17 cellular contexts compared by ENCODE assay signal in the genomic region with DNA sequence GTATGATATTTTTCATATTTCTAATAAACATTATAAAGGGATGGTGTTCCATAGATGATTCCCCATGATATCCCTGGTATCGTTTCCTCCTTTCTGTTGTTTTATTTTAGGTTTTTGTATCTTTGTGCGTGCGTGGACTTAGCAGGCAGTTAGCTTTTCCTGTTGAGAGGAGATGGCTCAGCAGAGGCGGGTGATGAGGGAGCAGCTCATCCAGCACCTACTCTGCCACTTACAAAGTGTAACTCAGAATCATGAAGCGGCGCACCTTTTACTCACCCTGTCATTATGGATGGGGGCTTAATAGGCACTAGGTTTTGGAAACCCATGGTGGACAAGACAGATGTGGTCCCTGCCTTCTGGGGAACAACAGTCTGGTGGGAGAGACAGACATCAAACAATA. TPM values are rescaled to one million over a fixed set of nuclear protein-coding genes. Genes with fewer than 3 reads are reported as not detected.
DNase-seq lines count a peak whose midpoint lies in the region; ATAC-seq and TF ChIP-seq lines count a peak whose summit lies in the region.
"Had no signal": no experiment of that assay in that cellular context is flagged by ENCODE, and none has a peak within 500 bp of the region (broad histone marks: within the 10 kb centered on the region; RNA-seq: fewer than 3 reads in every experiment).

No MANE protein-coding gene starts in this region.

- H3K9me3 ChIP-seq in SK-N-MC (ENCODE audit: low read depth, low read length) = no peaks in the 10 kb centered on the region
- H3K9me3 ChIP-seq in neural cell (ENCODE audit: low read length) = no peaks in the 10 kb centered on the region
- H3K9me3 ChIP-seq in sigmoid colon = no peaks in the 10 kb centered on the region
- no peaks in the 10 kb centered on the region for H3K9me3 ChIP-seq in esophagus squamous epithelium

- no peaks in the 10 kb centered on the region for H3K79me2 ChIP-seq in neural cell (replicated peaks; ENCODE audit: insufficient read depth, low read length)

- ATAC-seq in HG02981 (IDR thresholded peaks at IDR 0.05; ENCODE audit: unreplicated experiment) = no peak
- ATAC-seq: GM12878 had no signal

- H3K27ac Mint-ChIP-seq in glutamatergic neuron (ENCODE audit: unreplicated experiment) (peak overlapping the region; percentile 66), endothelial cell (ENCODE audit: unreplicated experiment) (no peak overlapping the region)

- TF ChIP-seq POLR2A in sigmoid colon (IDR thresholded peaks at IDR 0.05) = no peak
- TF ChIP-seq POLR2A in esophagus squamous epithelium (IDR thresholded peaks at IDR 0.05) = no peak

- H3K36me3 ChIP-seq in SK-N-MC (ENCODE audit: insufficient read depth, low read length) = no peaks in the 10 kb centered on the region
- no peaks in the 10 kb centered on the region for H3K36me3 ChIP-seq in neural cell (ENCODE audit: insufficient read depth, low read length)
- no peaks in the 10 kb centered on the region for H3K36me3 ChIP-seq in sigmoid colon
- no peaks in the 10 kb centered on the region for H3K36me3 ChIP-seq in esophagus squamous epithelium
- H3K36me3 ChIP-seq: BLaER1 treated with 17β-estradiol and CSF1 and Interleukin-3, amounts not matched to agents 10 nM and 100 nM had no signal

- TF ChIP-seq RAD21 in neural cell (conservative IDR thresholded peaks at IDR 0.05) = no peak

- H3K4me2 ChIP-seq in neural cell (ENCODE audit: low read length) = peak overlapping the region; percentile 38

- H3F3A ChIP-seq in neural cell (ENCODE audit: insufficient read depth, low read length, poor library complexity, severe bottlenecking) = peaks cover 4% of the 10 kb centered on the region

- H3K27ac ChIP-seq in SK-N-MC = 0 out of 2 replicates have a peak overlapping the region, but pooled peaks have one; percentile 34
- peak overlapping the region; percentile 97 for H3K27ac ChIP-seq in neural cell (ENCODE audit: low read length)
- no peak overlapping the region for H3K27ac ChIP-seq in sigmoid colon
- H3K27ac ChIP-seq in esophagus squamous epithelium = no peak overlapping the region
- H3K27ac ChIP-seq: BLaER1 treated with 17β-estradiol and CSF1 and Interleukin-3, amounts not matched to agents 10 nM and 100 nM had no signal

- H4K20me1 ChIP-seq in neural cell (ENCODE audit: insufficient read depth) = no peaks in the 10 kb centered on the region
- H4K20me1 ChIP-seq: BLaER1 treated with 17β-estradiol and CSF1 and Interleukin-3, amounts not matched to agents 10 nM and 100 nM had no signal

- H3K27me3 ChIP-seq in neural cell (ENCODE audit: insufficient read depth, low read depth, low read length) (no peaks in the 10 kb centered on the region), sigmoid colon (peaks cover 0 to 4% (median 0%) of the 10 kb centered on the region in 3 donors), esophagus squamous epithelium (peaks cover 0 to 10% (median 0%) of the 10 kb centered on the region in 4 donors)
- H3K27me3 ChIP-seq: BLaER1 treated with 17β-estradiol and CSF1 and Interleukin-3, amounts not matched to agents 10 nM and 100 nM had no signal

- no peak for TF ChIP-seq CTCF in glutamatergic neuron (IDR thresholded peaks at IDR 0.05; ENCODE audit: partially characterized antibody, unreplicated experiment)
- no peak for TF ChIP-seq CTCF in neural cell (IDR thresholded peaks at IDR 0.05; ENCODE audit: poor library complexity, severe bottlenecking)
- TF ChIP-seq CTCF in sigmoid colon (IDR thresholded peaks at IDR 0.05) = no peak
- no peak for TF ChIP-seq CTCF in esophagus squamous epithelium (IDR thresholded peaks at IDR 0.05)
- TF ChIP-seq CTCF in endothelial cell (IDR thresholded peaks at IDR 0.05; ENCODE audit: unreplicated experiment) = no peak

- no peak overlapping the region for H3K9ac ChIP-seq in SK-N-MC (ENCODE audit: insufficient read length)
- peak overlapping the region; percentile 80 for H3K9ac ChIP-seq in neural cell (ENCODE audit: low read length)
- H3K9ac ChIP-seq: BLaER1 treated with 17β-estradiol and CSF1 and Interleukin-3, amounts not matched to agents 10 nM and 100 nM had no signal

- H3K4me3 ChIP-seq in SK-N-MC (no peak overlapping the region), neural cell (ENCODE audit: low read length) (peak overlapping the region; percentile 58), sigmoid colon (no peak overlapping the region), esophagus squamous epithelium (no peak overlapping the region)
- H3K4me3 ChIP-seq: BLaER1 treated with 17β-estradiol and CSF1 and Interleukin-3, amounts not matched to agents 10 nM and 100 nM; GM12878 had no signal

- H3K4me1 ChIP-seq in sigmoid colon (no peaks in the 10 kb centered on the region), esophagus squamous epithelium (peaks cover 0 to 8% (median 4%) of the 10 kb centered on the region in 3 donors)

- H2AFZ ChIP-seq in neural cell (ENCODE audit: low read depth, low read length) = no peak overlapping the region

- no peaks in the 10 kb centered on the region for H3K9me2 ChIP-seq in neural cell (ENCODE audit: insufficient read depth, low read length)

- TF ChIP-seq EP300 in neural cell (conservative IDR thresholded peaks at IDR 0.05; ENCODE audit: poor library complexity, severe bottlenecking) (no peak), sigmoid colon (IDR thresholded peaks at IDR 0.05) (no peak)

- DNase-seq in SK-N-MC (ENCODE audit: low read depth, low spot score) = no peak
- DNase-seq in glutamatergic neuron = no peak
- DNase-seq in sigmoid colon = peak; percentile 30
- DNase-seq in esophagus squamous epithelium (lab: John Stamatoyannopoulos, UW) = no peak
- DNase-seq in activated CD8-positive, alpha-beta memory T cell treated with anti-CD3 and anti-CD28 coated beads, Interleukin-2, amount 50 U/mL, for 48 hours = no peak
- DNase-seq in endothelial cell (ENCODE audit: low spot score) = no peak
- DNase-seq: CD8-positive, alpha-beta memory T cell; EL; KG1; NCI-H1694 treated with DMSO at 0.1 percent for 48 hours; NCI-H2107; NCI-H510A treated with DMSO at 0.1 percent for 48 hours; SHP77 treated with DMSO at 0.1 percent for 48 hours had no signal

- H3K4me3 Mint-ChIP-seq in glutamatergic neuron (ENCODE audit: unreplicated experiment) (peak overlapping the region; percentile 45), endothelial cell (ENCODE audit: unreplicated experiment) (no peak overlapping the region)
- H3K4me3 Mint-ChIP-seq: CD8-positive, alpha-beta memory T cell had no signal

- H3K4me1 Mint-ChIP-seq in glutamatergic neuron (ENCODE audit: low read depth, unreplicated experiment) (peaks cover 54% of the 10 kb centered on the region), endothelial cell (ENCODE audit: unreplicated experiment) (peaks cover 28% of the 10 kb centered on the region)

- WGBS in sigmoid colon, 2 donors = 83 to 85% methylated on average over 6 of the region's 6 CpGs
- WGBS in esophagus squamous epithelium, 2 donors = 88 to 93% methylated on average over 6 of the region's 6 CpGs

- intact Hi-C loops in sigmoid colon (cut with DNase I) (loop anchor here (10.0 kb wide), 1 partner anchor 158 kb away; the partner anchor contains the start of gene COL13A1), esophagus squamous epithelium (cut with DNase I) (loop anchor here (2.0 to 10.0 kb wide), 2 partner anchors 70 to 158 kb away; partner anchors contain the start of gene COL13A1)

- peaks cover 19% of the 10 kb centered on the region for H3K27me3 Mint-ChIP-seq in glutamatergic neuron (ENCODE audit: unreplicated experiment)
- H3K27me3 Mint-ChIP-seq in endothelial cell (ENCODE audit: unreplicated experiment) = peaks cover 14% of the 10 kb centered on the region

- peaks cover 3% of the 10 kb centered on the region for H3K9me3 Mint-ChIP-seq in glutamatergic neuron (ENCODE audit: unreplicated experiment)
- H3K9me3 Mint-ChIP-seq in endothelial cell (ENCODE audit: unreplicated experiment) = no peaks in the 10 kb centered on the region
- H3K9me3 Mint-ChIP-seq: CD8-positive, alpha-beta memory T cell had no signal

- H3K36me3 Mint-ChIP-seq in glutamatergic neuron (ENCODE audit: unreplicated experiment) = no peaks in the 10 kb centered on the region
- peaks cover 12% of the 10 kb centered on the region for H3K36me3 Mint-ChIP-seq in endothelial cell (ENCODE audit: low read depth, unreplicated experiment)
- H3K36me3 Mint-ChIP-seq: CD8-positive, alpha-beta memory T cell had no signal

TF ChIP-seq in neural cell, 6 proteins besides CTCF, POLR2A, EP300 and RAD21 (continues in another document):
- TF ChIP-seq SMC3 (conservative IDR thresholded peaks at IDR 0.05; ENCODE audit: poor library complexity) (no peak), REST (IDR thresholded peaks at IDR 0.05; ENCODE audit: borderline replicate concordance) (no peak), POLR2AphosphoS5 (IDR thresholded peaks at IDR 0.05) (no peak), TAF1 (IDR thresholded peaks at IDR 0.05; ENCODE audit: low read depth) (no peak), MXI1 (conservative IDR thresholded peaks at IDR 0.05; ENCODE audit: poor library complexity, severe bottlenecking) (no peak)

RNA-seq across cellular contexts. Expression of gene FAM241B, which starts 17.1 kb away (rescaled TPM):
- total RNA-seq in glutamatergic neuron (ENCODE audit: unreplicated experiment) = 50.1 TPM
- polyA plus RNA-seq in neural cell = 135 TPM in 2 replicates
- polyA minus RNA-seq in neural cell = 43.6 and 50.5 TPM in 2 replicates
- 1 to 10 TPM; 3.0 to 6.3 (median 3.5) TPM for total RNA-seq in sigmoid colon
- 1 to 10 TPM; 2.5 to 6.9 (median 4.2) TPM for polyA plus RNA-seq in sigmoid colon
- 1 to 10 TPM in 3 of 4 donors, not detected in 1; 1.2 to 1.7 (median 1.3) TPM for total RNA-seq in esophagus squamous epithelium
- 7.1 TPM for total RNA-seq in endothelial cell (ENCODE audit: unreplicated experiment)

Comparison
In these comparisons a context has a peak if more than half of its experiments do, and no peak if none do; other contexts are left out.
1. H3K27ac ChIP-seq: peak in SK-N-MC (single experiment) and neural cell (single experiment); none in sigmoid colon (0 of 4) and esophagus squamous epithelium (0 of 4).